27 cellular contexts compared by ENCODE assay signal in genomic region chr10:17465328-17466125, GRCh38. TPM values are rescaled to one million over a fixed set of nuclear protein-coding genes. Genes with fewer than 3 reads are reported as not detected.
"Had no signal": no experiment of that assay in that cellular context is flagged by ENCODE, and none has a peak within 500 bp of the region (broad histone marks: within the 10 kb centered on the region; RNA-seq: fewer than 3 reads in every experiment).

No MANE protein-coding gene starts in this region.

- H3K4me2 ChIP-seq: KMS-11, PC-9 had no signal

- H3K27ac ChIP-seq: KMS-11, PC-9, Peyer's patch, SJCRH30 had no signal

- FAIRE-seq: HepG2 had no signal

- DNase-seq: IMR-90, Kasumi-1, MM.1S, NCI-H1092 treated with DMSO at 0.1 percent for 48 hours, NCI-H1436, NCI-H187, NCI-H2029, NCI-H2081 treated with DMSO at 0.1 percent for 48 hours, NCI-H2171, NCI-H226, NCI-H446, NCI-H510A, NCI-H524 treated with DMSO at 0.1 percent for 48 hours, NCI-H69, NCI-H774, PC-9, Peyer's patch, SHP77 treated with DMSO at 0.1 percent for 48 hours, SJCRH30, T-helper 1 cell had no signal

- H2AFZ ChIP-seq: PC-9 had no signal

- H3K36me3 ChIP-seq: Peyer's patch, SJCRH30 had no signal

- H3K9me3 ChIP-seq: Peyer's patch, SJCRH30 had no signal

- ATAC-seq: HepG2, Right ventricle myocardium inferior, SK-N-SH treated with all-trans-retinoic acid at 6 μM for 48 hours had no signal

- H3K4me3 ChIP-seq: PC-9, Peyer's patch, SJCRH30 had no signal

- H3K9ac ChIP-seq: KMS-11 had no signal

- H3K4me1 ChIP-seq: Peyer's patch, SJCRH30 had no signal

- H3K27me3 ChIP-seq: Peyer's patch, SJCRH30 had no signal

RNA-seq across cellular contexts. Expression of gene ST8SIA6, which starts 11.1 kb away (rescaled TPM):
- total RNA-seq: HepG2, M059J, OCI-LY7, Peyer's patch, RPMI7951, SJCRH30 had no signal
- polyA plus RNA-seq: HepG2 had no signal
